ENCODE assay signal across 10 cellular contexts in genomic region chr9:14317667-14318255, GRCh38. TPM values are rescaled to one million over a fixed set of nuclear protein-coding genes. Genes with fewer than 3 reads are reported as not detected.
A peak's percentile ranks its signal among the peaks of the same experiment; 100 is the strongest.
DNase-seq lines count a peak whose midpoint lies in the region; ATAC-seq and TF ChIP-seq lines count a peak whose summit lies in the region.
"Had no signal": no experiment of that assay in that cellular context is flagged by ENCODE, and none has a peak within 500 bp of the region (broad histone marks: within the 10 kb centered on the region; RNA-seq: fewer than 3 reads in every experiment).

No MANE protein-coding gene starts in this region.

- H3K36me3 ChIP-seq in breast epithelium (no peaks in the 10 kb centered on the region), sigmoid colon (no peaks in the 10 kb centered on the region)

- H3K4me3 ChIP-seq in breast epithelium (peak overlapping the region; percentile 73 to 83 (median 79)), sigmoid colon (peak overlapping the region in 3 of 4 donors; percentile 62 to 87 (median 84))

- ATAC-seq in GM18511 (IDR thresholded peaks at IDR 0.05; ENCODE audit: unreplicated experiment): peak; percentile 25
- peak; percentile 14 for ATAC-seq in HG02798 (IDR thresholded peaks at IDR 0.05; ENCODE audit: poor library complexity, unreplicated experiment)
- ATAC-seq in HG02870 (IDR thresholded peaks at IDR 0.05; ENCODE audit: unreplicated experiment): no peak
- no peak for ATAC-seq in HG03039 (IDR thresholded peaks at IDR 0.05; ENCODE audit: unreplicated experiment)

- no peaks in the 10 kb centered on the region for H3K27me3 ChIP-seq in breast epithelium
- no peaks in the 10 kb centered on the region for H3K27me3 ChIP-seq in sigmoid colon

- H3K9me3 ChIP-seq in breast epithelium (no peaks in the 10 kb centered on the region), sigmoid colon (no peaks in the 10 kb centered on the region)

- intact Hi-C loops in breast epithelium (cut with DNase I; ENCODE audit: low total_unique reads) (no loop called here), sigmoid colon (cut with DNase I) (no loop called here)

- TF ChIP-seq POLR2A in breast epithelium (IDR thresholded peaks at IDR 0.05): no peak
- TF ChIP-seq POLR2A in sigmoid colon (IDR thresholded peaks at IDR 0.05): no peak

- WGBS in sigmoid colon, 2 donors: 51 to 88% methylated on average over 3 of the region's 3 CpGs

- DNase-seq in breast epithelium (ENCODE audit: low spot score in 2 of 2): no peak
- no peak for DNase-seq in sigmoid colon
- no peak for DNase-seq in NCI-H1694 treated with DMSO at 0.1 percent for 48 hours (lab: John Stamatoyannopoulos, UW)
- no peak for DNase-seq in stimulated activated CD4-positive, alpha-beta T cell treated with anti-CD3 and anti-CD28 coated beads, Interleukin-1b, Interleukin-23, amount 100 ng/mL, for 48 hours
- DNase-seq: glutamatergic neuron had no signal

- TF ChIP-seq CTCF in breast epithelium (IDR thresholded peaks at IDR 0.05) (no peak), sigmoid colon (IDR thresholded peaks at IDR 0.05) (no peak)

- H3K27ac ChIP-seq in breast epithelium: peak overlapping the region; percentile 99
- peak overlapping the region; percentile 98 to 99 (median 98) for H3K27ac ChIP-seq in sigmoid colon
- H3K27ac ChIP-seq: HL-60 had no signal

- H3K4me1 ChIP-seq in breast epithelium: no peaks in the 10 kb centered on the region
- peaks cover 0 to 59% (median 52%) of the 10 kb centered on the region in 4 donors for H3K4me1 ChIP-seq in sigmoid colon

- TF ChIP-seq EP300 in sigmoid colon (IDR thresholded peaks at IDR 0.05): no peak

RNA-seq across cellular contexts. Expression of gene NFIB, which starts 3.8 kb away (rescaled TPM):
- total RNA-seq in breast epithelium (100 to 1,000 TPM in 2 of 3 donors, 10 to 100 TPM in 1; 95.2 to 237 (median 105) TPM), sigmoid colon (100 to 1,000 TPM in 1 of 4 donors, 10 to 100 TPM in 3; 45.3 to 129 (median 59.9) TPM)
- polyA plus RNA-seq in sigmoid colon: 10 to 100 TPM in 1 of 3 donors, 1 to 10 TPM in 2; 3.7 to 12.5 (median 4.8) TPM

Comparison
In these comparisons a context has a peak if more than half of its experiments do, and no peak if none do; other contexts are left out.
1. ATAC-seq: peak in GM18511 (single experiment) and HG02798 (single experiment); none in HG02870 (single experiment) and HG03039 (single experiment).